ENCODE assay signal across 14 cellular contexts in genomic region chr6:148240463-148240845, GRCh38.
DNase-seq lines count a peak whose midpoint lies in the region; ATAC-seq and TF ChIP-seq lines count a peak whose summit lies in the region.
"Had no signal": no experiment of that assay in that cellular context is flagged by ENCODE, and none has a peak within 500 bp of the region (broad histone marks: within the 10 kb centered on the region; RNA-seq: fewer than 3 reads in every experiment).

No MANE protein-coding gene starts in this region.

- H3K4me1 Mint-ChIP-seq in activated CD4-positive, alpha-beta memory T cell treated with anti-CD3 and anti-CD28 coated beads, Interleukin-2, amount 10 ng/mL, durations not matched to agents 7 days and 5 days: no peaks in the 10 kb centered on the region
- H3K4me1 Mint-ChIP-seq: activated B cell treated with CpG ODN at 0.5 μM for 24 hours had no signal

- H3K27ac Mint-ChIP-seq in activated CD4-positive, alpha-beta memory T cell treated with anti-CD3 and anti-CD28 coated beads, Interleukin-2, amount 10 ng/mL, durations not matched to agents 7 days and 5 days: no peak overlapping the region
- H3K27ac Mint-ChIP-seq: activated B cell treated with CpG ODN at 0.5 μM for 24 hours; activated naive CD4-positive, alpha-beta T cell treated with anti-CD3 and anti-CD28 coated beads, Interleukin-2, amount 50 U/mL, for 72 hours had no signal

- peaks cover 10% of the 10 kb centered on the region for H3K27me3 Mint-ChIP-seq in activated CD4-positive, alpha-beta memory T cell treated with anti-CD3 and anti-CD28 coated beads, Interleukin-2, amount 10 ng/mL, durations not matched to agents 7 days and 5 days

- in situ Hi-C loops in astrocyte of the cerebellum (cut with HindIII; ENCODE audit: low sequenced_read_pairs): no loop called here

- no peaks in the 10 kb centered on the region for H3K36me3 Mint-ChIP-seq in activated CD4-positive, alpha-beta memory T cell treated with anti-CD3 and anti-CD28 coated beads, Interleukin-2, amount 10 ng/mL, durations not matched to agents 7 days and 5 days (ENCODE audit: low read depth)
- H3K36me3 Mint-ChIP-seq: activated naive CD4-positive, alpha-beta T cell treated with anti-CD3 and anti-CD28 coated beads, Interleukin-2, amount 50 U/mL, for 72 hours had no signal

- no peaks in the 10 kb centered on the region for H3K9me3 Mint-ChIP-seq in activated CD4-positive, alpha-beta memory T cell treated with anti-CD3 and anti-CD28 coated beads, Interleukin-2, amount 10 ng/mL, durations not matched to agents 7 days and 5 days
- H3K9me3 Mint-ChIP-seq: activated B cell treated with CpG ODN at 0.5 μM for 24 hours; activated naive CD4-positive, alpha-beta T cell treated with anti-CD3 and anti-CD28 coated beads, Interleukin-2, amount 50 U/mL, for 72 hours had no signal

- no peak overlapping the region for H3K4me3 Mint-ChIP-seq in activated CD4-positive, alpha-beta memory T cell treated with anti-CD3 and anti-CD28 coated beads, Interleukin-2, amount 10 ng/mL, durations not matched to agents 7 days and 5 days
- H3K4me3 Mint-ChIP-seq: activated B cell treated with CpG ODN at 0.5 μM for 24 hours had no signal

- CTCF ChIA-PET in activated CD4-positive, alpha-beta memory T cell treated with anti-CD3 and anti-CD28 coated beads, Interleukin-2, amount 10 ng/mL, durations not matched to agents 7 days and 5 days (lab: Charles Lee): no interaction called here

- DNase-seq in AG20443 (ENCODE audit: low spot score) (peak; percentile 86), astrocyte of the cerebellum (ENCODE audit: low read depth) (peak; percentile 28), left cardiac atrium (peak; percentile 46), skeletal muscle cell (ENCODE audit: low read depth) (peak; percentile 60), RPMI8226 (no peak)
- DNase-seq in activated CD4-positive, alpha-beta memory T cell treated with anti-CD3 and anti-CD28 coated beads, Interleukin-2, amount 10 ng/mL, durations not matched to agents 7 days and 5 days: no peak
- DNase-seq: activated B cell treated with CpG ODN at 0.5 μM for 24 hours, cortex of kidney, H7, SW 1271 had no signal

- intact Hi-C loops in left cardiac atrium (cut with DNase I): no loop called here

- POLR2A ChIA-PET in activated CD4-positive, alpha-beta memory T cell treated with anti-CD3 and anti-CD28 coated beads, Interleukin-2, amount 10 ng/mL, durations not matched to agents 7 days and 5 days (lab: Charles Lee): no interaction called here

- H3K4me3 ChIP-seq in astrocyte of the cerebellum (ENCODE audit: low read depth, low read length): no peak overlapping the region
- no peak overlapping the region for H3K4me3 ChIP-seq in skeletal muscle cell (ENCODE audit: low read depth, low read length)
- H3K4me3 ChIP-seq: BLaER1 treated with 17β-estradiol and CSF1 and Interleukin-3, amounts not matched to agents 10 nM and 100 nM had no signal

- ATAC-seq in left cardiac atrium (peak; percentile 28 to 79), HG02623 (IDR thresholded peaks at IDR 0.05; ENCODE audit: unreplicated experiment) (no peak), GM18502 (IDR thresholded peaks at IDR 0.05; ENCODE audit: poor library complexity, unreplicated experiment) (no peak)
- ATAC-seq: activated naive CD4-positive, alpha-beta T cell treated with anti-CD3 and anti-CD28 coated beads, Interleukin-2, amount 50 U/mL, for 72 hours had no signal

- no peak for TF ChIP-seq CTCF in astrocyte of the cerebellum (IDR thresholded peaks at IDR 0.05; ENCODE audit: low read depth, low read length, missing control alignments)

Comparison
In these comparisons a context has a peak if more than half of its experiments do, and no peak if none do; other contexts are left out.
1. DNase-seq: peak in AG20443 (single experiment), astrocyte of the cerebellum (single experiment), left cardiac atrium (single experiment) and skeletal muscle cell (single experiment); none in activated CD4-positive, alpha-beta memory T cell treated with anti-CD3 and anti-CD28 coated beads, Interleukin-2, amount 10 ng/mL, durations not matched to agents 7 days and 5 days (single experiment) and RPMI8226 (single experiment).
2. ATAC-seq: peak in left cardiac atrium (2 of 2); none in HG02623 (single experiment) and GM18502 (single experiment).